8 cellular contexts compared by ENCODE assay signal in genomic region chr15:78872155-78872971, GRCh38. TPM values are rescaled to one million over a fixed set of nuclear protein-coding genes. Genes with fewer than 3 reads are reported as not detected.
DNase-seq lines count a peak whose midpoint lies in the region; ATAC-seq and TF ChIP-seq lines count a peak whose summit lies in the region.

A gene with protein sequence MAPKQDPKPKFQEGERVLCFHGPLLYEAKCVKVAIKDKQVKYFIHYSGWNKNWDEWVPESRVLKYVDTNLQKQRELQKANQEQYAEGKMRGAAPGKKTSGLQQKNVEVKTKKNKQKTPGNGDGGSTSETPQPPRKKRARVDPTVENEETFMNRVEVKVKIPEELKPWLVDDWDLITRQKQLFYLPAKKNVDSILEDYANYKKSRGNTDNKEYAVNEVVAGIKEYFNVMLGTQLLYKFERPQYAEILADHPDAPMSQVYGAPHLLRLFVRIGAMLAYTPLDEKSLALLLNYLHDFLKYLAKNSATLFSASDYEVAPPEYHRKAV (plus strand): TSS chr15:78872890. CDS start chr15:78873018, 128 bp downstream.

- H3K4me3 ChIP-seq in RWPE2 (ENCODE audit: severe bottlenecking), result peak within 1 kb of the TSS; percentile 90
- H3K4me3 ChIP-seq in fibroblast of lung (replicated peaks in 1 of 4; ENCODE audit: control extremely low read depth in 1 of 4, insufficient read depth in 1 of 4, low read depth in 3 of 4, low read length in 4 of 4), result peak within 1 kb of the TSS; percentile 95 to 100 (median 99)
- peak within 1 kb of the TSS; percentile 100 for H3K4me3 ChIP-seq in naive thymus-derived CD4-positive, alpha-beta T cell (ENCODE audit: low read length)

- peak within 1 kb of the TSS; percentile 100 for H2BK5ac ChIP-seq in H9 (ENCODE audit: insufficient read length, low read length)

- peak within 1 kb of the TSS; percentile 100 for H3K14ac ChIP-seq in H9 (ENCODE audit: insufficient read depth, low read length)

- H3K79me2 ChIP-seq in H9 (ENCODE audit: insufficient read depth, low read length) (peaks cover 38% of the 10 kb centered on the region), fibroblast of lung (ENCODE audit: control insufficient read depth, insufficient read depth, low read length) (peaks cover 45% of the 10 kb centered on the region)

- H3K9me3 ChIP-seq in H9 (ENCODE audit: control insufficient read depth, low read depth, low read length), result no peaks in the 10 kb centered on the region
- H3K9me3 ChIP-seq in RWPE2 (ENCODE audit: severe bottlenecking), result no peaks in the 10 kb centered on the region
- H3K9me3 ChIP-seq in fibroblast of lung (ENCODE audit: control insufficient read depth, insufficient read depth, low read depth, low read length), result no peaks in the 10 kb centered on the region
- no peaks in the 10 kb centered on the region for H3K9me3 ChIP-seq in naive thymus-derived CD4-positive, alpha-beta T cell (ENCODE audit: control insufficient read depth in 2 of 3, low read length in 3 of 3)

- peak within 1 kb of the TSS; percentile 94 for H2BK20ac ChIP-seq in H9 (ENCODE audit: low read depth, low read length, poor library complexity, severe bottlenecking)

- H3K4me1 ChIP-seq in H9 (ENCODE audit: insufficient read depth, low read length) (no peaks in the 10 kb centered on the region), RWPE2 (ENCODE audit: insufficient read depth, poor library complexity, severe bottlenecking) (peaks cover 22% of the 10 kb centered on the region), fibroblast of lung (ENCODE audit: control insufficient read depth, extremely low read depth, insufficient read depth, low read length) (peaks cover 4% of the 10 kb centered on the region)
- peaks cover 30% of the 10 kb centered on the region in 2 donors for H3K4me1 ChIP-seq in naive thymus-derived CD4-positive, alpha-beta T cell (ENCODE audit: control insufficient read depth in 2 of 2, insufficient read depth in 2 of 2, low read length in 2 of 2)

- no peaks in the 10 kb centered on the region; the same call in 1 of the 2 replicates for H3K27me3 Mint-ChIP-seq in H9 (ENCODE audit: low read depth)
- H3K27me3 Mint-ChIP-seq in activated T-helper 2 cell treated with anti-CD3 and anti-CD28 coated beads, Interferon-gamma antibody, Interleukin-2, Interleukin-4, amounts not matched to agents 10 μg/mL and 5 μg/mL and 100 μg/mL, durations not matched to agents 14 hours and 24 hours and 36 hours (ENCODE audit: low read depth), result no peaks in the 10 kb centered on the region
- no peaks in the 10 kb centered on the region for H3K27me3 Mint-ChIP-seq in naive thymus-derived CD4-positive, alpha-beta T cell

- peak within 1 kb of the TSS; percentile 100 for H3K23ac ChIP-seq in H9 (ENCODE audit: insufficient read length, low read depth, low read length)

- H2BK12ac ChIP-seq in H9 (ENCODE audit: insufficient read length, low read depth, low read length), result peak within 1 kb of the TSS; percentile 99

- no CpG with 5 or more reads among the region's 52 CpGs for WGBS in H9 (ENCODE audit: extremely low coverage, insufficient read length, low lambda C conversion rate)

- H3K4me2 ChIP-seq in H9 (ENCODE audit: insufficient read depth, insufficient read length, low read length) (peak within 1 kb of the TSS; percentile 92), fibroblast of lung (ENCODE audit: extremely low read depth, insufficient read depth, low read length) (peak within 1 kb of the TSS; percentile 92)

- peak within 1 kb of the TSS; percentile 100 for H4K8ac ChIP-seq in H9 (replicated peaks; ENCODE audit: insufficient read length, low read depth, low read length)

- H4K5ac ChIP-seq in H9 (ENCODE audit: insufficient read length, low read depth, low read length), result peak within 1 kb of the TSS; percentile 100

- peak within 1 kb of the TSS; percentile 100 for H3K27ac Mint-ChIP-seq in H9
- H3K27ac Mint-ChIP-seq in activated T-helper 2 cell treated with anti-CD3 and anti-CD28 coated beads, Interferon-gamma antibody, Interleukin-2, Interleukin-4, amounts not matched to agents 10 μg/mL and 5 μg/mL and 100 μg/mL, durations not matched to agents 14 hours and 24 hours and 36 hours, result peak within 1 kb of the TSS; percentile 100
- peak within 1 kb of the TSS; percentile 100 for H3K27ac Mint-ChIP-seq in naive thymus-derived CD4-positive, alpha-beta T cell
- peak within 1 kb of the TSS; percentile 100 for H3K27ac Mint-ChIP-seq in stimulated activated effector memory CD8-positive, alpha-beta T cell treated with anti-CD3 and anti-CD28 coated beads, Interleukin-12 subunit alpha, Interleukin-12 subunit beta, amount 100 ng/mL, for 72 hours

- TF ChIP-seq CTCF in H9 (conservative IDR thresholded peaks at IDR 0.05) (no peak), RWPE2 (IDR thresholded peaks at IDR 0.05; ENCODE audit: poor library complexity, severe bottlenecking) (no peak), fibroblast of lung (conservative IDR thresholded peaks at IDR 0.05 in 1 of 2, IDR thresholded peaks at IDR 0.05 in 1 of 2; ENCODE audit: low read depth in 1 of 2, low read length in 2 of 2) (no peak)

- H2AFZ ChIP-seq in H9 (ENCODE audit: low read length), result peak within 1 kb of the TSS; percentile 6
- peak within 1 kb of the TSS; percentile 97 for H2AFZ ChIP-seq in fibroblast of lung (ENCODE audit: low read length)

- peak within 1 kb of the TSS; percentile 100 for H3K56ac ChIP-seq in H9 (ENCODE audit: insufficient read length, low read depth, low read length)

- H3K27me3 ChIP-seq in H9 (ENCODE audit: insufficient read depth, low read length), result no peaks in the 10 kb centered on the region
- no peaks in the 10 kb centered on the region for H3K27me3 ChIP-seq in RWPE2 (ENCODE audit: insufficient read depth, poor library complexity, severe bottlenecking)
- H3K27me3 ChIP-seq in fibroblast of lung (ENCODE audit: control insufficient read depth, insufficient read depth, low read length), result no peaks in the 10 kb centered on the region
- H3K27me3 ChIP-seq in naive thymus-derived CD4-positive, alpha-beta T cell (ENCODE audit: control insufficient read depth in 2 of 2, insufficient read depth in 2 of 2, low read length in 2 of 2), result no peaks in the 10 kb centered on the region

- H2AK5ac ChIP-seq in H9 (ENCODE audit: insufficient read length, low read length), result peak within 1 kb of the TSS; percentile 100

- H4K20me1 ChIP-seq in H9 (ENCODE audit: control insufficient read depth, insufficient read depth, insufficient read length), result no peaks in the 10 kb centered on the region
- peaks cover 8% of the 10 kb centered on the region for H4K20me1 ChIP-seq in fibroblast of lung (ENCODE audit: control insufficient read depth, extremely low read depth, insufficient read depth, low read length)

- POLR2A ChIA-PET in naive thymus-derived CD4-positive, alpha-beta T cell (lab: Charles Lee), result interaction anchor here (0.5 to 2.7 kb wide), 15 partner anchors 11 to 1970 kb away, joined by 3 to 12 read pairs (median 5); partner anchors contain the start of genes IREB2, PSMA4 and ZFAND6

- H3K4ac ChIP-seq in H9 (ENCODE audit: low read depth, low read length), result peak within 1 kb of the TSS; percentile 100

- H4K91ac ChIP-seq in H9 (ENCODE audit: insufficient read length, low read depth, low read length), result peak within 1 kb of the TSS; percentile 100

- H3K9me3 Mint-ChIP-seq in H9, result peaks cover 3 to 5% of the 10 kb centered on the region in 2 experiments; a peak in 3 of 5 replicates
- no peaks in the 10 kb centered on the region for H3K9me3 Mint-ChIP-seq in activated T-helper 2 cell treated with anti-CD3 and anti-CD28 coated beads, Interferon-gamma antibody, Interleukin-2, Interleukin-4, amounts not matched to agents 10 μg/mL and 5 μg/mL and 100 μg/mL, durations not matched to agents 14 hours and 24 hours and 36 hours
- peaks cover 0 to 11% (median 0%) of the 10 kb centered on the region in 11 donors for H3K9me3 Mint-ChIP-seq in naive thymus-derived CD4-positive, alpha-beta T cell
- H3K9me3 Mint-ChIP-seq in stimulated activated effector memory CD8-positive, alpha-beta T cell treated with anti-CD3 and anti-CD28 coated beads, Interleukin-12 subunit alpha, Interleukin-12 subunit beta, amount 100 ng/mL, for 72 hours, result no peaks in the 10 kb centered on the region

- H3T11ph ChIP-seq in H9 (ENCODE audit: low read length), result peak within 1 kb of the TSS; percentile 99

- peak within 1 kb of the TSS; percentile 100 for H3K18ac ChIP-seq in H9 (ENCODE audit: insufficient read length, low read depth, low read length)

- H3K4me1 Mint-ChIP-seq in H9, result peaks cover 25 to 39% of the 10 kb centered on the region in 2 experiments
- H3K4me1 Mint-ChIP-seq in activated T-helper 2 cell treated with anti-CD3 and anti-CD28 coated beads, Interferon-gamma antibody, Interleukin-2, Interleukin-4, amounts not matched to agents 10 μg/mL and 5 μg/mL and 100 μg/mL, durations not matched to agents 14 hours and 24 hours and 36 hours (ENCODE audit: low read depth), result peaks cover 22% of the 10 kb centered on the region
- H3K4me1 Mint-ChIP-seq in naive thymus-derived CD4-positive, alpha-beta T cell, result peaks cover 21 to 46% (median 37%) of the 10 kb centered on the region in 7 donors
- peaks cover 31% of the 10 kb centered on the region for H3K4me1 Mint-ChIP-seq in stimulated activated effector memory CD8-positive, alpha-beta T cell treated with anti-CD3 and anti-CD28 coated beads, Interleukin-12 subunit alpha, Interleukin-12 subunit beta, amount 100 ng/mL, for 72 hours

- H3K36me3 Mint-ChIP-seq in H9 (ENCODE audit: insufficient read depth in 1 of 3, low read depth in 3 of 3), result peaks cover 5 to 18% (median 10%) of the 10 kb centered on the region in 3 experiments; a peak in 6 of 7 replicates
- peaks cover 22% of the 10 kb centered on the region for H3K36me3 Mint-ChIP-seq in activated T-helper 2 cell treated with anti-CD3 and anti-CD28 coated beads, Interferon-gamma antibody, Interleukin-2, Interleukin-4, amounts not matched to agents 10 μg/mL and 5 μg/mL and 100 μg/mL, durations not matched to agents 14 hours and 24 hours and 36 hours (ENCODE audit: low read depth)
- H3K36me3 Mint-ChIP-seq in naive thymus-derived CD4-positive, alpha-beta T cell, result peaks cover 0 to 10% (median 3%) of the 10 kb centered on the region in 5 donors
- H3K36me3 Mint-ChIP-seq in stimulated activated effector memory CD8-positive, alpha-beta T cell treated with anti-CD3 and anti-CD28 coated beads, Interleukin-12 subunit alpha, Interleukin-12 subunit beta, amount 100 ng/mL, for 72 hours, result peaks cover 53% of the 10 kb centered on the region

- H2BK120ac ChIP-seq in H9 (ENCODE audit: low read depth, low read length, poor library complexity, severe bottlenecking), result peak within 1 kb of the TSS; percentile 100

- H3K9ac ChIP-seq in H9 (ENCODE audit: extremely low read depth, insufficient read length, low read length) (peak within 1 kb of the TSS; percentile 100), fibroblast of lung (ENCODE audit: insufficient read depth, low read length) (peak within 1 kb of the TSS; percentile 100)

- CTCF ChIA-PET in naive thymus-derived CD4-positive, alpha-beta T cell (lab: Charles Lee), result interaction anchor here (0.7 to 1.3 kb wide), 3 partner anchors 10 to 60 kb away, joined by 3 to 5 read pairs (median 4); no protein-coding TSS in a partner anchor

- no peaks in the 10 kb centered on the region for H3K79me1 ChIP-seq in H9 (ENCODE audit: insufficient read depth, low read depth, low read length, poor library complexity, severe bottlenecking)

- H2BK15ac ChIP-seq in H9 (ENCODE audit: low read depth, low read length), result peak within 1 kb of the TSS; percentile 87; the same call in 1 of the 2 replicates

- peak; percentile 57 for DNase-seq in DMS79 treated with DMSO at 0.1 percent for 48 hours (lab: John Stamatoyannopoulos, UW)
- DNase-seq in H9, result peak; percentile 99
- DNase-seq in M059J (ENCODE audit: low read depth), result peak; percentile 94
- peak; percentile 99 for DNase-seq in RWPE2 (ENCODE audit: low spot score)
- peak; percentile 96 for DNase-seq in activated T-helper 2 cell treated with anti-CD3 and anti-CD28 coated beads, Interferon-gamma antibody, Interleukin-2, Interleukin-4, amounts not matched to agents 10 μg/mL and 5 μg/mL and 100 μg/mL, durations not matched to agents 14 hours and 24 hours and 36 hours (ENCODE audit: low spot score)
- peak; percentile 94 to 95 for DNase-seq in fibroblast of lung (ENCODE audit: low read depth in 2 of 2)
- peak; percentile 96 to 98 (median 97) for DNase-seq in naive thymus-derived CD4-positive, alpha-beta T cell
- peak; percentile 92 to 95 for DNase-seq in stimulated activated effector memory CD8-positive, alpha-beta T cell treated with anti-CD3 and anti-CD28 coated beads, Interleukin-12 subunit alpha, Interleukin-12 subunit beta, amount 100 ng/mL, for 72 hours (ENCODE audit: low spot score in 2 of 2)

- peak within 1 kb of the TSS; percentile 99 to 100 for H3K4me3 Mint-ChIP-seq in H9
- peak within 1 kb of the TSS; percentile 97 for H3K4me3 Mint-ChIP-seq in activated T-helper 2 cell treated with anti-CD3 and anti-CD28 coated beads, Interferon-gamma antibody, Interleukin-2, Interleukin-4, amounts not matched to agents 10 μg/mL and 5 μg/mL and 100 μg/mL, durations not matched to agents 14 hours and 24 hours and 36 hours (ENCODE audit: low read depth)
- peak within 1 kb of the TSS; percentile 94 to 100 (median 99) for H3K4me3 Mint-ChIP-seq in naive thymus-derived CD4-positive, alpha-beta T cell
- H3K4me3 Mint-ChIP-seq in stimulated activated effector memory CD8-positive, alpha-beta T cell treated with anti-CD3 and anti-CD28 coated beads, Interleukin-12 subunit alpha, Interleukin-12 subunit beta, amount 100 ng/mL, for 72 hours, result peak within 1 kb of the TSS; percentile 97

- peak; percentile 90 for ATAC-seq in RWPE2 (ENCODE audit: low read depth)
- ATAC-seq in naive thymus-derived CD4-positive, alpha-beta T cell, result peak; percentile 90
- ATAC-seq in stimulated activated effector memory CD8-positive, alpha-beta T cell treated with anti-CD3 and anti-CD28 coated beads, Interleukin-12 subunit alpha, Interleukin-12 subunit beta, amount 100 ng/mL, for 72 hours, result peak; percentile 89

- H3K36me3 ChIP-seq in RWPE2 (ENCODE audit: low read depth) (peaks cover 16% of the 10 kb centered on the region), fibroblast of lung (ENCODE audit: control insufficient read depth, insufficient read depth, low read length) (no peaks in the 10 kb centered on the region)
- H3K36me3 ChIP-seq in naive thymus-derived CD4-positive, alpha-beta T cell (ENCODE audit: control insufficient read depth in 2 of 3, insufficient read depth in 3 of 3, low read length in 3 of 3), result peaks cover 0 to 6% (median 0%) of the 10 kb centered on the region in 3 experiments

- H3K27ac ChIP-seq in H9 (ENCODE audit: insufficient read length, low read depth, low read length) (peak within 1 kb of the TSS; percentile 100), RWPE2 (ENCODE audit: poor library complexity, severe bottlenecking) (peak within 1 kb of the TSS; percentile 94), fibroblast of lung (ENCODE audit: insufficient read depth, low read length) (peak within 1 kb of the TSS; percentile 100)
- H3K27ac ChIP-seq in naive thymus-derived CD4-positive, alpha-beta T cell (ENCODE audit: low read depth, low read length), result peak within 1 kb of the TSS; percentile 100

- intact Hi-C loops in activated T-helper 2 cell treated with anti-CD3 and anti-CD28 coated beads, Interferon-gamma antibody, Interleukin-2, Interleukin-4, amounts not matched to agents 10 μg/mL and 5 μg/mL and 100 μg/mL, durations not matched to agents 14 hours and 24 hours and 36 hours (cut with micrococcal nuclease), result loop anchor here (2.0 to 5.0 kb wide), 5 partner anchors 60 to 435 kb away; partner anchors contain the start of genes ADAMTS7, IREB2 and PSMA4
- intact Hi-C loops in naive thymus-derived CD4-positive, alpha-beta T cell (cut with micrococcal nuclease), result loop anchor here (2.0 to 5.0 kb wide), 6 partner anchors 35 to 1050 kb away; partner anchors contain the start of genes CTSH (in 1 of the 2), IREB2 (in 1 of the 2), MTHFS (in 1 of the 2) and SKIC8 (in 1 of the 2)

- H3K23me2 ChIP-seq in H9 (ENCODE audit: insufficient read length, low read depth, low read length, poor library complexity, severe bottlenecking), result peaks cover 6% of the 10 kb centered on the region

RNA-seq across cellular contexts. Expression of the gene that starts here (rescaled TPM):
- 544 and 553 TPM in 2 replicates for total RNA-seq in H9 (2021)
- total RNA-seq in M059J (2014; rRNA removed; shearing (Covaris generic)), result 225 and 272 TPM in 2 replicates
- 293 and 302 TPM in 2 replicates for total RNA-seq in activated T-helper 2 cell treated with anti-CD3 and anti-CD28 coated beads, Interferon-gamma antibody, Interleukin-2, Interleukin-4, amounts not matched to agents 10 μg/mL and 5 μg/mL and 100 μg/mL, durations not matched to agents 14 hours and 24 hours and 36 hours
- 268 and 345 TPM in 2 replicates for total RNA-seq in fibroblast of lung
- polyA plus RNA-seq in fibroblast of lung, result 616 and 710 TPM in 2 replicates
- polyA plus RNA-seq in fibroblast of lung (2012), result 400 and 554 TPM in 2 replicates
- 36.7 and 38.4 TPM in 2 replicates for polyA minus RNA-seq in fibroblast of lung (ENCODE audit: low replicate concordance)
- total RNA-seq in naive thymus-derived CD4-positive, alpha-beta T cell, result 100 to 1,000 TPM; 246 to 405 (median 264) TPM
- polyA plus RNA-seq in naive thymus-derived CD4-positive, alpha-beta T cell, result 100 to 1,000 TPM; 320 to 394 TPM

Comparison
In these comparisons a context has a peak if more than half of its experiments do, and no peak if none do; other contexts are left out.
1. Peak in every context shown above with its lines: DNase-seq, ATAC-seq, H3K4me3 ChIP-seq and H3K27ac ChIP-seq.